Comparison of ENCODE assay signal across 10 cellular contexts in the genomic region with DNA sequence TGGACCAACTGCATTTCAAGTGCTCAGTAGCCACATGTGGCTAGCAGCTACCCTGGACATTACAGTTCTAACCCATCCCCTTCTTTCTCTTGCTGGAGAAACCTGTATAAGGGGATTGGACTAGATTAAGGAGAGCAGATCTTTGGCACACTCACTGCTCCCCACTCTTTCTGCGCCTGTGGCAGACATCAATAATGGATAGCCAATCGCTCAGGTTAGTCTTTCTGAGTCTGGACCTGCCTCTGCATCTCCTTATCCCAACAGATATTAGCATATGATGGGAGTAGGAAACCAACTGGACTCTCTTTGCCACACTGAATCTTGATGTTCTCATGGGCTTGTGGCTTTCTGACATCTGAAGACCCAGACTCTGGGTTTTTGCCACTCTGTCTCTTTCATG.
"Had no signal": no experiment of that assay in that cellular context is flagged by ENCODE, and none has a peak within 500 bp of the region (broad histone marks: within the 10 kb centered on the region; RNA-seq: fewer than 3 reads in every experiment).

No MANE protein-coding gene starts in this region.

- H3K9ac ChIP-seq: KMS-11 had no signal

- H3K27ac Mint-ChIP-seq: GM23338, H9 had no signal

- DNase-seq: H9, HCEC 1CT, IMR-90, Karpas-422, KBM-7 had no signal

- ATAC-seq: GM23338 had no signal

- FAIRE-seq: H1, H54, HTR-8/SVneo had no signal

- H3K4me3 Mint-ChIP-seq: GM23338, H9 had no signal

- H2AFZ ChIP-seq: GM23338 had no signal

- H3K4me1 Mint-ChIP-seq: GM23338, H9 had no signal

- H3K4me3 ChIP-seq: GM23338 had no signal

- H3K4me2 ChIP-seq: GM23338, KMS-11 had no signal

- H3K9me3 Mint-ChIP-seq: GM23338, H9 had no signal

- H3K27ac ChIP-seq: KMS-11 had no signal
